In the genomic region with DNA sequence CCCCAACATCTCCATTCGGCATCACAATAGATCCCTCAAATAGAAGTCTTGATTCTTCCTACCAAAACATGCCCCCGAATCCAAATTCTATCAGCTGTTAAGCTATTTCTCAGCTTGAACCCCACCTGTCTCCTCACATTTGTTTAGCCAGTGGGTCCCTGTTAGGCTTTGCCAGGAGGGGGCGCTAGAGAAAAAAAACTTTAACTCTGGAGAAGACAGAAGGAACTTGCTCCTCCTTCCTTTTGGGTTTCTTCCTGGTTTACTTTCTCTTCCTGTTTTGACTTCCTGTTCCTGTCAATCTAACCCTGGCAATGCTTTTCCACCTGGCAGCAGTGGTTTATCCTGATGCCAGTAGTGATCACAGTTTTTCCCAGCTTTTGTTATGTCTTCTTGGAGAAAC, we compare ENCODE assay signal across 8 cellular contexts.
DNase-seq lines count a peak whose midpoint lies in the region; ATAC-seq, FAIRE-seq and TF ChIP-seq lines count a peak whose summit lies in the region.

No MANE protein-coding gene starts in this region.

- H3K4me2 ChIP-seq in K562 (ENCODE audit: insufficient read depth, low read length): no peak overlapping the region

- TF ChIP-seq EP300 in K562 (IDR thresholded peaks at IDR 0.05; ENCODE audit: low read length): no peak; the same call in 1 of the 2 replicates

- no peak overlapping the region for H3K27ac Mint-ChIP-seq in nephron

- DNase-seq in stimulated activated CD4-positive, alpha-beta T cell treated with anti-CD3 and anti-CD28 coated beads, Interleukin-12 subunit alpha, Interleukin-12 subunit beta, amount 100 ng/mL, for 48 hours (ENCODE audit: low read depth in 2 of 3, low spot score in 1 of 3): peak in 2 of 3 donors; percentile 16 to 41
- DNase-seq in stimulated activated CD4-positive, alpha-beta T cell treated with anti-CD3 and anti-CD28 coated beads, Interleukin-4, amount 100 ng/mL, for 4 hours: no peak
- DNase-seq in NCI-H526 treated with DMSO at 0.1 percent for 48 hours (lab: John Stamatoyannopoulos, UW) (peak; percentile 0), K562 (ENCODE audit: extremely low read depth in 1 of 4, low spot score in 3 of 4) (peak; percentile 73 to 81 (median 79)), cerebellum (ENCODE audit: low spot score) (no peak)
- no peak for DNase-seq in activated naive CD4-positive, alpha-beta T cell treated with anti-CD3 and anti-CD28 coated beads, Interleukin-2, amount 50 U/mL, for 16 hours

- CTCF ChIA-PET in K562 (lab: Yijun Ruan, JAX; ENCODE audit: low intra/inter-chr PET ratio): interaction anchor here (0.5 to 0.6 kb wide), 2 partner anchors 29 to 571 kb away, joined by 3 read pairs; no protein-coding TSS in a partner anchor

- WGBS in K562 (ENCODE audit: insufficient coverage, low coverage, missing lambda C conversion rate): 39% methylated on average over 3 of the region's 3 CpGs

- no peak overlapping the region for H3K4me3 Mint-ChIP-seq in nephron

- no peak overlapping the region for H3K9ac ChIP-seq in K562 (ENCODE audit: insufficient read depth in 1 of 2, low read depth in 2 of 2, low read length in 2 of 2)

- peak; percentile 85 for FAIRE-seq in K562 (lab: Jason Lieb, UNC)

- POLR2A ChIA-PET in K562 (lab: Yijun Ruan, JAX): interaction anchor here (0.6 kb wide), 1 partner anchor 96 kb away, joined by 4 read pairs; the partner anchor contains the start of gene KCNK1

- no peaks in the 10 kb centered on the region for H3K9me1 ChIP-seq in K562 (ENCODE audit: control insufficient read depth, insufficient read depth, low read length)

- intact Hi-C loops in K562 (cut with micrococcal nuclease): loop anchor here (2.0 kb wide), 2 partner anchors 150 to 272 kb away; no protein-coding TSS in a partner anchor

- peaks cover 2% of the 10 kb centered on the region for H3K4me1 Mint-ChIP-seq in nephron

- no peaks in the 10 kb centered on the region for H4K20me1 ChIP-seq in K562 (replicated peaks; ENCODE audit: control insufficient read depth, insufficient read depth, low read length)

- peak; percentile 39 to 77; a peak in 3 of 4 replicates for TF ChIP-seq RAD21 in K562 (CRISPR knock-in tag; conservative IDR thresholded peaks at IDR 0.05 in 1 of 2, IDR thresholded peaks at IDR 0.05 in 1 of 2)

- H3K27me3 Mint-ChIP-seq in nephron (ENCODE audit: low read depth): peaks cover 13% of the 10 kb centered on the region

- peak; percentile 68 to 81 (median 77) for TF ChIP-seq CTCF in K562 (IDR thresholded peaks at IDR 0.05 in 2 of 3, conservative IDR thresholded peaks at IDR 0.05 in 1 of 3; ENCODE audit: insufficient read depth in 2 of 3, low read depth in 1 of 3, low read length in 3 of 3)
- peak; percentile 23 to 36 (median 33) for TF ChIP-seq CTCF in nephron (IDR thresholded peaks at IDR 0.05; ENCODE audit: unreplicated experiment in 3 of 3)

- ATAC-seq in K562: peak; percentile 90
- ATAC-seq in HG02884 (IDR thresholded peaks at IDR 0.05; ENCODE audit: unreplicated experiment): no peak

- no TSS peak for BruUV-seq in K562 (replicated peaks; lab: Mats Ljungman, UMichigan)

- in situ Hi-C loops in K562 (cut with MboI): no loop called here

- H3K4me3 ChIP-seq in K562: no peak overlapping the region

- no peaks in the 10 kb centered on the region for H3K27me3 ChIP-seq in K562 (ENCODE audit: control insufficient read depth in 2 of 2, insufficient read depth in 2 of 2, low read length in 2 of 2)

- H3K36me3 ChIP-seq in K562 (ENCODE audit: control insufficient read depth, insufficient read depth, low read length): no peaks in the 10 kb centered on the region

- no peaks in the 10 kb centered on the region for H3K79me2 ChIP-seq in K562 (ENCODE audit: control insufficient read depth, insufficient read depth, low read length)

- TF ChIP-seq POLR2A in K562 (conservative IDR thresholded peaks at IDR 0.05): no peak

- no peak overlapping the region; the same call in 2 of the 3 replicates for H3K27ac ChIP-seq in K562 (ENCODE audit: extremely low read depth, low read depth, low read length)

- no peaks in the 10 kb centered on the region; the same call in 1 of the 2 replicates for H3K9me3 ChIP-seq in K562 (replicated peaks; ENCODE audit: control insufficient read depth, insufficient read depth, low read depth, low read length)

- H2AFZ ChIP-seq in K562 (ENCODE audit: low read depth, low read length): peak overlapping the region; percentile 91

- H3K36me3 Mint-ChIP-seq in nephron (ENCODE audit: low read depth): no peaks in the 10 kb centered on the region

- peaks cover 0 to 6% of the 10 kb centered on the region in 2 experiments; a peak in 1 of 5 replicates for H3K4me1 ChIP-seq in K562 (replicated peaks in 1 of 2; ENCODE audit: control insufficient read depth in 2 of 2, insufficient read depth in 2 of 2, low read length in 2 of 2)

- H3K9me3 Mint-ChIP-seq in nephron: no peaks in the 10 kb centered on the region

TF ChIP-seq in K562, 482 proteins besides CTCF, POLR2A, EP300 and RAD21 (continues in another document):
- TF ChIP-seq RHOXF2B (CRISPR knock-in tag; conservative IDR thresholded peaks at IDR 0.05) (no peak), ZNF354B (CRISPR knock-in tag; IDR thresholded peaks at IDR 0.05) (no peak), STAG1 (CRISPR knock-in tag; IDR thresholded peaks at IDR 0.05; ENCODE audit: borderline replicate concordance) (no peak), NCOA2 (IDR thresholded peaks at IDR 0.05; ENCODE audit: partially characterized antibody in 2 of 2) (no peak), CEBPG (CRISPR knock-in tag; IDR thresholded peaks at IDR 0.05) (no peak), CEBPG (tag; conservative IDR thresholded peaks at IDR 0.05 in 1 of 2, IDR thresholded peaks at IDR 0.05 in 1 of 2) (no peak), RCOR1 (IDR thresholded peaks at IDR 0.05; ENCODE audit: borderline replicate concordance in 1 of 2, low read depth in 2 of 2, low read length in 2 of 2) (no peak), FOSL1 (tag; conservative IDR thresholded peaks at IDR 0.05) (no peak), ILK (tag; IDR thresholded peaks at IDR 0.05; ENCODE audit: borderline replicate concordance, low read depth) (no peak), HMGN3 (IDR thresholded peaks at IDR 0.05; ENCODE audit: borderline replicate concordance, extremely low read depth, insufficient read length, low read depth, low read length) (no peak), TAL1 (IDR thresholded peaks at IDR 0.05) (no peak), TEAD1 (CRISPR knock-in tag; IDR thresholded peaks at IDR 0.05) (no peak), ZNF551 (CRISPR knock-in tag; IDR thresholded peaks at IDR 0.05) (no peak)
- TF ChIP-seq, protein P1, sequence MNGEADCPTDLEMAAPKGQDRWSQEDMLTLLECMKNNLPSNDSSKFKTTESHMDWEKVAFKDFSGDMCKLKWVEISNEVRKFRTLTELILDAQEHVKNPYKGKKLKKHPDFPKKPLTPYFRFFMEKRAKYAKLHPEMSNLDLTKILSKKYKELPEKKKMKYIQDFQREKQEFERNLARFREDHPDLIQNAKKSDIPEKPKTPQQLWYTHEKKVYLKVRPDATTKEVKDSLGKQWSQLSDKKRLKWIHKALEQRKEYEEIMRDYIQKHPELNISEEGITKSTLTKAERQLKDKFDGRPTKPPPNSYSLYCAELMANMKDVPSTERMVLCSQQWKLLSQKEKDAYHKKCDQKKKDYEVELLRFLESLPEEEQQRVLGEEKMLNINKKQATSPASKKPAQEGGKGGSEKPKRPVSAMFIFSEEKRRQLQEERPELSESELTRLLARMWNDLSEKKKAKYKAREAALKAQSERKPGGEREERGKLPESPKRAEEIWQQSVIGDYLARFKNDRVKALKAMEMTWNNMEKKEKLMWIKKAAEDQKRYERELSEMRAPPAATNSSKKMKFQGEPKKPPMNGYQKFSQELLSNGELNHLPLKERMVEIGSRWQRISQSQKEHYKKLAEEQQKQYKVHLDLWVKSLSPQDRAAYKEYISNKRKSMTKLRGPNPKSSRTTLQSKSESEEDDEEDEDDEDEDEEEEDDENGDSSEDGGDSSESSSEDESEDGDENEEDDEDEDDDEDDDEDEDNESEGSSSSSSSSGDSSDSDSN (IDR thresholded peaks at IDR 0.05; ENCODE audit: borderline replicate concordance in 1 of 2, low read depth in 2 of 2, low read length in 2 of 2): 0 out of 4 replicates have a peak, but pooled peaks of 1 of the 2 experiments have one; percentile 32
- TF ChIP-seq, protein P2, sequence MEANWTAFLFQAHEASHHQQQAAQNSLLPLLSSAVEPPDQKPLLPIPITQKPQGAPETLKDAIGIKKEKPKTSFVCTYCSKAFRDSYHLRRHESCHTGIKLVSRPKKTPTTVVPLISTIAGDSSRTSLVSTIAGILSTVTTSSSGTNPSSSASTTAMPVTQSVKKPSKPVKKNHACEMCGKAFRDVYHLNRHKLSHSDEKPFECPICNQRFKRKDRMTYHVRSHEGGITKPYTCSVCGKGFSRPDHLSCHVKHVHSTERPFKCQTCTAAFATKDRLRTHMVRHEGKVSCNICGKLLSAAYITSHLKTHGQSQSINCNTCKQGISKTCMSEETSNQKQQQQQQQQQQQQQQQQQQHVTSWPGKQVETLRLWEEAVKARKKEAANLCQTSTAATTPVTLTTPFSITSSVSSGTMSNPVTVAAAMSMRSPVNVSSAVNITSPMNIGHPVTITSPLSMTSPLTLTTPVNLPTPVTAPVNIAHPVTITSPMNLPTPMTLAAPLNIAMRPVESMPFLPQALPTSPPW (CRISPR knock-in tag; IDR thresholded peaks at IDR 0.05): no peak
- TF ChIP-seq, protein P3, sequence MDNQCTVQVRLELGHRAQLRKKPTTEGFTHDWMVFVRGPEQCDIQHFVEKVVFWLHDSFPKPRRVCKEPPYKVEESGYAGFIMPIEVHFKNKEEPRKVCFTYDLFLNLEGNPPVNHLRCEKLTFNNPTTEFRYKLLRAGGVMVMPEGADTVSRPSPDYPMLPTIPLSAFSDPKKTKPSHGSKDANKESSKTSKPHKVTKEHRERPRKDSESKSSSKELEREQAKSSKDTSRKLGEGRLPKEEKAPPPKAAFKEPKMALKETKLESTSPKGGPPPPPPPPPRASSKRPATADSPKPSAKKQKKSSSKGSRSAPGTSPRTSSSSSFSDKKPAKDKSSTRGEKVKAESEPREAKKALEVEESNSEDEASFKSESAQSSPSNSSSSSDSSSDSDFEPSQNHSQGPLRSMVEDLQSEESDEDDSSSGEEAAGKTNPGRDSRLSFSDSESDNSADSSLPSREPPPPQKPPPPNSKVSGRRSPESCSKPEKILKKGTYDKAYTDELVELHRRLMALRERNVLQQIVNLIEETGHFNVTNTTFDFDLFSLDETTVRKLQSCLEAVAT (IDR thresholded peaks at IDR 0.05): no peak

Comparison
In these comparisons a context has a peak if more than half of its experiments do, and no peak if none do; other contexts are left out.
1. DNase-seq: peak in stimulated activated CD4-positive, alpha-beta T cell treated with anti-CD3 and anti-CD28 coated beads, Interleukin-12 subunit alpha, Interleukin-12 subunit beta, amount 100 ng/mL, for 48 hours (2 of 3), NCI-H526 treated with DMSO at 0.1 percent for 48 hours (single experiment) and K562 (4 of 4); none in stimulated activated CD4-positive, alpha-beta T cell treated with anti-CD3 and anti-CD28 coated beads, Interleukin-4, amount 100 ng/mL, for 4 hours (0 of 2), cerebellum (single experiment) and activated naive CD4-positive, alpha-beta T cell treated with anti-CD3 and anti-CD28 coated beads, Interleukin-2, amount 50 U/mL, for 16 hours (single experiment).